1 cellular context compared by ENCODE assay signal in genomic region chr3:126481808-126482502, GRCh38.
TF ChIP-seq lines count a peak whose summit lies in the region.

No MANE protein-coding gene starts in this region.

TF ChIP-seq in HepG2, 621 proteins besides CTCF, POLR2A, EP300 and RAD21 (continued from another document and continues in another):
- TF ChIP-seq TBX2 (CRISPR knock-in tag; IDR thresholded peaks at IDR 0.05; ENCODE audit: borderline replicate concordance), result no peak
- no peak for TF ChIP-seq SMARCE1 (IDR thresholded peaks at IDR 0.05; ENCODE audit: borderline replicate concordance)
- no peak for TF ChIP-seq NR1H2 (CRISPR knock-in tag; IDR thresholded peaks at IDR 0.05; ENCODE audit: borderline replicate concordance, low read depth)
- no peak for TF ChIP-seq HNRNPLL (IDR thresholded peaks at IDR 0.05; ENCODE audit: low read depth, low read length, poor library complexity, severe bottlenecking)
- no peak for TF ChIP-seq FIP1L1 (IDR thresholded peaks at IDR 0.05; ENCODE audit: borderline replicate concordance, insufficient read depth, low read depth, low read length)
- TF ChIP-seq ZNF777 (CRISPR knock-in tag; IDR thresholded peaks at IDR 0.05), result no peak
- TF ChIP-seq KAT8 (CRISPR knock-in tag; IDR thresholded peaks at IDR 0.05), result peak; percentile 39; the same call in 1 of the 2 replicates
- TF ChIP-seq ZC3H4 (CRISPR knock-in tag; IDR thresholded peaks at IDR 0.05; ENCODE audit: borderline replicate concordance), result no peak
- peak; percentile 19; the same call in 1 of the 2 replicates for TF ChIP-seq HDAC2 (CRISPR knock-in tag; IDR thresholded peaks at IDR 0.05)
- TF ChIP-seq ZKSCAN1 (IDR thresholded peaks at IDR 0.05; ENCODE audit: low read length), result no peak
- TF ChIP-seq ZNF142 (CRISPR knock-in tag; IDR thresholded peaks at IDR 0.05), result no peak
- peak; percentile 66; the same call in 1 of the 2 replicates for TF ChIP-seq TFAP4 (IDR thresholded peaks at IDR 0.05; ENCODE audit: borderline replicate concordance, low read depth)
- TF ChIP-seq MNT (IDR thresholded peaks at IDR 0.05), result no peak
- TF ChIP-seq ZHX1 (CRISPR knock-in tag; IDR thresholded peaks at IDR 0.05; ENCODE audit: low read depth), result 0 out of 2 replicates have a peak, but pooled peaks have one; percentile 20
- TF ChIP-seq POGZ (CRISPR knock-in tag; IDR thresholded peaks at IDR 0.05), result peak; percentile 16; the same call in 1 of the 2 replicates
- peak; percentile 56 for TF ChIP-seq ZNF574 (CRISPR knock-in tag; IDR thresholded peaks at IDR 0.05)
- TF ChIP-seq THAP11 (CRISPR knock-in tag; IDR thresholded peaks at IDR 0.05), result peak; percentile 32; the same call in 1 of the 2 replicates
- peak; percentile 51; the same call in 1 of the 2 replicates for TF ChIP-seq MED1 (CRISPR knock-in tag; IDR thresholded peaks at IDR 0.05)
- TF ChIP-seq BRF2 (CRISPR knock-in tag; IDR thresholded peaks at IDR 0.05), result no peak
- peak; percentile 40; the same call in 1 of the 2 replicates for TF ChIP-seq ARID5B (CRISPR knock-in tag; IDR thresholded peaks at IDR 0.05)
- no peak for TF ChIP-seq ZNF615 (CRISPR knock-in tag; IDR thresholded peaks at IDR 0.05; ENCODE audit: borderline replicate concordance)
- 0 out of 2 replicates have a peak, but pooled peaks have one; percentile 44 for TF ChIP-seq CCDC6 (CRISPR knock-in tag; IDR thresholded peaks at IDR 0.05)
- peak; percentile 64 for TF ChIP-seq GATAD2A (CRISPR knock-in tag; IDR thresholded peaks at IDR 0.05)
- no peak for TF ChIP-seq ZNF264 (CRISPR knock-in tag; IDR thresholded peaks at IDR 0.05)
- TF ChIP-seq ZNF3 (CRISPR knock-in tag; IDR thresholded peaks at IDR 0.05), result no peak
- peak; percentile 89 for TF ChIP-seq HIC2 (CRISPR knock-in tag; IDR thresholded peaks at IDR 0.05; ENCODE audit: low read depth)
- TF ChIP-seq ZNF557 (CRISPR knock-in tag; IDR thresholded peaks at IDR 0.05), result no peak
- 0 out of 2 replicates have a peak, but pooled peaks have one; percentile 22 for TF ChIP-seq GMEB1 (CRISPR knock-in tag; IDR thresholded peaks at IDR 0.05; ENCODE audit: borderline replicate concordance)
- no peak for TF ChIP-seq ZNF879 (CRISPR knock-in tag; IDR thresholded peaks at IDR 0.05)
- TF ChIP-seq FOXO1 (CRISPR knock-in tag; IDR thresholded peaks at IDR 0.05), result no peak
- TF ChIP-seq ZNF263 (CRISPR knock-in tag; IDR thresholded peaks at IDR 0.05), result peak; percentile 89
- peak; percentile 23; the same call in 1 of the 2 replicates for TF ChIP-seq HIVEP1 (CRISPR knock-in tag; IDR thresholded peaks at IDR 0.05)
- TF ChIP-seq PITX1 (CRISPR knock-in tag; IDR thresholded peaks at IDR 0.05), result 0 out of 2 replicates have a peak, but pooled peaks have one; percentile 36
- TF ChIP-seq MZF1 (CRISPR knock-in tag; IDR thresholded peaks at IDR 0.05; ENCODE audit: borderline replicate concordance), result no peak
